Comparison of ENCODE assay signal across 21 cellular contexts in the genomic region with DNA sequence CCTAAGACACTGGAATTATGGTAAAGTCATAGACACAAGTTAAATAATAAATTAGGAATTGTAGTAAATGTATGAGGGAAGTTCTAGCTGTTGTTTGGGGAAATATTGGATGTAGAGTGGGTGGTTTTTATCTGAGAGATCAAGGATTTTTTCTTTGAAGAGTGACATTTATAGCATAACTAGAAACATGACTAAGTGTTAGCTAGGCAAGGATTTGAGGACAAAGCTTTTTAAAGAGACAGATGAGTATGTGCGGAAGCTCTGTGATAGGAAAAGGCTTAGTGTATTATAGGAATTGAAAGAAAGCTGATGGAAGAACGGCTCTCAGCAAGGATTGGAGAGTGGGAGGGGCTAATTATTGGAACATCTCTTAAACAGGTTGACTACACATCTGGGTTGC. TPM values are rescaled to one million over a fixed set of nuclear protein-coding genes. Genes with fewer than 3 reads are reported as not detected.
DNase-seq lines count a peak whose midpoint lies in the region; ATAC-seq, FAIRE-seq and TF ChIP-seq lines count a peak whose summit lies in the region.
"Had no signal": no experiment of that assay in that cellular context is flagged by ENCODE, and none has a peak within 500 bp of the region (broad histone marks: within the 10 kb centered on the region; RNA-seq: fewer than 3 reads in every experiment).

No MANE protein-coding gene starts in this region.

- H3K4me2 ChIP-seq in A549 (no peak overlapping the region), Loucy (ENCODE audit: low read depth, low read length, poor library complexity, severe bottlenecking) (peak overlapping the region; percentile 26), GM23338 (no peak overlapping the region)

- H3K9me2 ChIP-seq in Loucy (replicated peaks; ENCODE audit: low read depth, low read length) (no peaks in the 10 kb centered on the region), GM23338 (ENCODE audit: insufficient read depth) (no peaks in the 10 kb centered on the region)

- peak overlapping the region; percentile 27 for H3K9ac ChIP-seq in Loucy (ENCODE audit: low read depth, low read length, poor library complexity, severe bottlenecking)

- TF ChIP-seq EP300 in A549 (IDR thresholded peaks at IDR 0.05) (no peak), sigmoid colon (IDR thresholded peaks at IDR 0.05) (no peak)

- no peak overlapping the region for H3K4me3 Mint-ChIP-seq in GM23338
- H3K4me3 Mint-ChIP-seq in activated CD8-positive, alpha-beta T cell treated with anti-CD3 and anti-CD28 coated beads for 36 hours: no peak overlapping the region
- H3K4me3 Mint-ChIP-seq in activated CD4-positive, alpha-beta T cell treated with anti-CD3 and anti-CD28 coated beads, Interleukin-2, amount 10 ng/mL, durations not matched to agents 7 days and 5 days: no peak overlapping the region

- H3K36me3 ChIP-seq in Loucy (ENCODE audit: insufficient read depth, low read length) (no peaks in the 10 kb centered on the region), sigmoid colon (no peaks in the 10 kb centered on the region), GM23338 (ENCODE audit: insufficient read depth) (no peaks in the 10 kb centered on the region)

- H4K20me1 ChIP-seq in Loucy (ENCODE audit: insufficient read depth, low read length, poor library complexity, severe bottlenecking): no peaks in the 10 kb centered on the region
- no peaks in the 10 kb centered on the region for H4K20me1 ChIP-seq in GM23338 (replicated peaks; ENCODE audit: insufficient read depth)

- no peak for TF ChIP-seq RAD21 in A549 (conservative IDR thresholded peaks at IDR 0.05 in 1 of 2, IDR thresholded peaks at IDR 0.05 in 1 of 2)

- CTCF ChIA-PET in A549 (lab: Yijun Ruan, JAX): no interaction called here
- CTCF ChIA-PET in activated CD8-positive, alpha-beta T cell treated with anti-CD3 and anti-CD28 coated beads for 36 hours (lab: Charles Lee): no interaction called here
- CTCF ChIA-PET in activated CD4-positive, alpha-beta T cell treated with anti-CD3 and anti-CD28 coated beads, Interleukin-2, amount 10 ng/mL, durations not matched to agents 7 days and 5 days (lab: Charles Lee): no interaction called here

- H3K4me1 Mint-ChIP-seq in GM23338: no peaks in the 10 kb centered on the region
- no peaks in the 10 kb centered on the region for H3K4me1 Mint-ChIP-seq in activated CD8-positive, alpha-beta T cell treated with anti-CD3 and anti-CD28 coated beads for 36 hours (ENCODE audit: low read depth)
- H3K4me1 Mint-ChIP-seq in activated CD4-positive, alpha-beta T cell treated with anti-CD3 and anti-CD28 coated beads, Interleukin-2, amount 10 ng/mL, durations not matched to agents 7 days and 5 days: no peaks in the 10 kb centered on the region

- POLR2A ChIA-PET in A549 (lab: Yijun Ruan, JAX): no interaction called here
- POLR2A ChIA-PET in activated CD8-positive, alpha-beta T cell treated with anti-CD3 and anti-CD28 coated beads for 36 hours (lab: Charles Lee): no interaction called here
- POLR2A ChIA-PET in activated CD4-positive, alpha-beta T cell treated with anti-CD3 and anti-CD28 coated beads, Interleukin-2, amount 10 ng/mL, durations not matched to agents 7 days and 5 days (lab: Charles Lee): no interaction called here

- H3K79me2 ChIP-seq in Loucy (ENCODE audit: insufficient read depth, low read length): no peaks in the 10 kb centered on the region
- H3K79me2 ChIP-seq in GM23338 (replicated peaks; ENCODE audit: insufficient read depth): no peaks in the 10 kb centered on the region

- no peak for DNase-seq in A549 (ENCODE audit: low read depth in 1 of 2, low spot score in 1 of 2)
- DNase-seq in OCI-M1 (lab: John Stamatoyannopoulos, UW): peak; percentile 13
- DNase-seq in sigmoid colon: no peak
- DNase-seq in GM23338 (ENCODE audit: low spot score): no peak
- no peak for DNase-seq in activated CD8-positive, alpha-beta T cell treated with anti-CD3 and anti-CD28 coated beads for 36 hours
- no peak for DNase-seq in activated CD4-positive, alpha-beta T cell treated with anti-CD3 and anti-CD28 coated beads, Interleukin-2, amount 50 U/mL, for 1 hour
- no peak for DNase-seq in activated CD4-positive, alpha-beta T cell treated with anti-CD3 and anti-CD28 coated beads, Interleukin-2, amount 10 ng/mL, durations not matched to agents 7 days and 5 days
- DNase-seq: ACHN, AML-193, DND-41, GOT3, MM.1S, NCI-H1092 treated with DMSO at 0.1 percent for 48 hours, SHP77 treated with DMSO at 0.1 percent for 48 hours, T-helper 1 cell had no signal

- peak; percentile 54 for FAIRE-seq in A549 (lab: Jason Lieb, UNC)
- FAIRE-seq: G401.6, GM12878, GM18507, RCC 7860 had no signal

- WGBS in A549 (ENCODE audit: missing lambda C conversion rate): 45% methylated on average over 2 of the region's 2 CpGs
- WGBS in sigmoid colon, 2 donors: 48 to 49% methylated on average over 2 of the region's 2 CpGs

- H2AFZ ChIP-seq in Loucy (ENCODE audit: low read length) (peak overlapping the region; percentile 64; the same call in 1 of the 2 replicates), GM23338 (no peak overlapping the region; the same call in 1 of the 2 replicates)

- H3K4me3 ChIP-seq in A549: no peak overlapping the region
- no peak overlapping the region for H3K4me3 ChIP-seq in Loucy (ENCODE audit: low read length, poor library complexity, severe bottlenecking)
- peak overlapping the region in 1 of 4 donors; percentile 7 for H3K4me3 ChIP-seq in sigmoid colon
- no peak overlapping the region for H3K4me3 ChIP-seq in GM23338
- H3K4me3 ChIP-seq: GM12878 had no signal

- H3F3A ChIP-seq in Loucy (ENCODE audit: low read depth) (0 out of 2 replicates have a peak, but pooled peaks cover 9% of the 10 kb centered on the region), GM23338 (replicated peaks; ENCODE audit: low read depth) (no peaks in the 10 kb centered on the region)

- ATAC-seq in A549 (no peak), GM23338 (no peak)
- ATAC-seq in activated CD8-positive, alpha-beta T cell treated with anti-CD3 and anti-CD28 coated beads for 36 hours: no peak
- ATAC-seq: GM12878, SK-N-SH treated with all-trans-retinoic acid at 6 μM for 48 hours had no signal

- intact Hi-C loops in sigmoid colon (cut with DNase I): no loop called here
- intact Hi-C loops in activated CD8-positive, alpha-beta T cell treated with anti-CD3 and anti-CD28 coated beads for 36 hours (cut with micrococcal nuclease): no loop called here

- H3K9me3 ChIP-seq in A549 (no peaks in the 10 kb centered on the region), Loucy (ENCODE audit: insufficient read depth, low read depth, low read length) (no peaks in the 10 kb centered on the region), sigmoid colon (no peaks in the 10 kb centered on the region)

- H3K36me3 Mint-ChIP-seq in GM23338 (ENCODE audit: low read depth): no peaks in the 10 kb centered on the region
- H3K36me3 Mint-ChIP-seq in activated CD8-positive, alpha-beta T cell treated with anti-CD3 and anti-CD28 coated beads for 36 hours (ENCODE audit: low read depth): no peaks in the 10 kb centered on the region
- H3K36me3 Mint-ChIP-seq in activated CD4-positive, alpha-beta T cell treated with anti-CD3 and anti-CD28 coated beads, Interleukin-2, amount 10 ng/mL, durations not matched to agents 7 days and 5 days (ENCODE audit: low read depth): no peaks in the 10 kb centered on the region

- no peaks in the 10 kb centered on the region for H3K27me3 Mint-ChIP-seq in GM23338 (ENCODE audit: insufficient read depth, low read depth, poor library complexity)
- H3K27me3 Mint-ChIP-seq in activated CD8-positive, alpha-beta T cell treated with anti-CD3 and anti-CD28 coated beads for 36 hours: no peaks in the 10 kb centered on the region
- no peaks in the 10 kb centered on the region for H3K27me3 Mint-ChIP-seq in activated CD4-positive, alpha-beta T cell treated with anti-CD3 and anti-CD28 coated beads, Interleukin-2, amount 10 ng/mL, durations not matched to agents 7 days and 5 days

- no peak overlapping the region for H3K27ac ChIP-seq in A549
- H3K27ac ChIP-seq in sigmoid colon: peak overlapping the region; percentile 37 to 77 (median 68)
- H3K27ac ChIP-seq in GM23338 (ENCODE audit: low read depth): no peak overlapping the region

- H3K27ac Mint-ChIP-seq in GM23338: no peak overlapping the region
- H3K27ac Mint-ChIP-seq in activated CD8-positive, alpha-beta T cell treated with anti-CD3 and anti-CD28 coated beads for 36 hours: no peak overlapping the region
- no peak overlapping the region for H3K27ac Mint-ChIP-seq in activated CD4-positive, alpha-beta T cell treated with anti-CD3 and anti-CD28 coated beads, Interleukin-2, amount 10 ng/mL, durations not matched to agents 7 days and 5 days

- TF ChIP-seq CTCF in A549 (IDR thresholded peaks at IDR 0.05): no peak
- no peak for TF ChIP-seq CTCF in Loucy (conservative IDR thresholded peaks at IDR 0.05; ENCODE audit: low read length)
- TF ChIP-seq CTCF in sigmoid colon (IDR thresholded peaks at IDR 0.05): no peak
- no peak for TF ChIP-seq CTCF in GM23338 (conservative IDR thresholded peaks at IDR 0.05; ENCODE audit: low read depth in 2 of 2)
- TF ChIP-seq CTCF in activated CD8-positive, alpha-beta T cell treated with anti-CD3 and anti-CD28 coated beads for 36 hours (IDR thresholded peaks at IDR 0.05): no peak

- H3K27me3 ChIP-seq in Loucy (ENCODE audit: insufficient read depth, low read length, poor library complexity, severe bottlenecking) (no peaks in the 10 kb centered on the region), sigmoid colon (no peaks in the 10 kb centered on the region), GM23338 (ENCODE audit: insufficient read depth) (no peaks in the 10 kb centered on the region)

- H3K4me1 ChIP-seq in A549: no peaks in the 10 kb centered on the region
- H3K4me1 ChIP-seq in Loucy (ENCODE audit: insufficient read depth, low read length, poor library complexity, severe bottlenecking): peaks cover 47% of the 10 kb centered on the region
- peaks cover 0 to 69% (median 32%) of the 10 kb centered on the region in 4 donors for H3K4me1 ChIP-seq in sigmoid colon
- no peaks in the 10 kb centered on the region for H3K4me1 ChIP-seq in GM23338 (ENCODE audit: insufficient read depth)

- no peak for TF ChIP-seq POLR2A in A549 (IDR thresholded peaks at IDR 0.05; ENCODE audit: low read length)
- no peak for TF ChIP-seq POLR2A in sigmoid colon (IDR thresholded peaks at IDR 0.05)

- H3K9me3 Mint-ChIP-seq in GM23338: no peaks in the 10 kb centered on the region
- no peaks in the 10 kb centered on the region for H3K9me3 Mint-ChIP-seq in activated CD8-positive, alpha-beta T cell treated with anti-CD3 and anti-CD28 coated beads for 36 hours
- no peaks in the 10 kb centered on the region for H3K9me3 Mint-ChIP-seq in activated CD4-positive, alpha-beta T cell treated with anti-CD3 and anti-CD28 coated beads, Interleukin-2, amount 10 ng/mL, durations not matched to agents 7 days and 5 days

RNA-seq across cellular contexts. Expression of gene PDZRN4, which starts 24.5 kb away (rescaled TPM):
- polyA plus RNA-seq in A549 (2011; rRNA removed) (0.03 and 0.04 TPM in 2 replicates), A549 (2017; fragmentation: RNase III; extraction: RNeasy Plus Mini Kit Qiagen cat#74134 plus additional on column Dnase treatment) (0.03 TPM in 1 of 3 replicates, not detected in the others), sigmoid colon (1 to 10 TPM in 2 of 3 donors, under 1 TPM in 1; 0.23 to 1.8 (median 1.7) TPM), GM23338 (2016; fragmentation: Nextera tagmentation; extraction: Ambion mirVana) (not detected in 2 replicates)
- not detected in 2 replicates for polyA plus RNA-seq in A549 (2012; cell fraction: cytosol; rRNA removed)
- polyA plus RNA-seq in A549 (2012; cell fraction: nucleus; rRNA removed): 0.01 and 0.04 TPM in 2 replicates
- polyA minus RNA-seq in A549 (2011; rRNA and poly(A)+ RNA removed): not detected in 2 replicates
- 10 to 100 TPM; 71.5 to 98.1 (median 87.7) TPM for total RNA-seq in sigmoid colon
- 0.90 TPM in 1 of 2 replicates, not detected in the other for total RNA-seq in GM23338 (2014; rRNA removed; shearing (Covaris generic))
- not detected for total RNA-seq in activated CD8-positive, alpha-beta T cell treated with anti-CD3 and anti-CD28 coated beads for 36 hours
- total RNA-seq in activated CD4-positive, alpha-beta T cell treated with anti-CD3 and anti-CD28 coated beads, Interleukin-2, amount 10 ng/mL, durations not matched to agents 7 days and 5 days: not detected
- total RNA-seq: GM12878 had no signal

Comparison
In these comparisons a context has a peak if more than half of its experiments do, and no peak if none do; other contexts are left out.
1. H3K27ac ChIP-seq: peak in sigmoid colon (4 of 4); none in A549 (0 of 2) and GM23338 (single experiment).
2. RNA of gene PDZRN4, which starts 24.5 kb away (total RNA-seq): 71.5 to 98.1 TPM in sigmoid colon; 0.90 TPM in GM23338, not detected in activated CD8-positive, alpha-beta T cell treated with anti-CD3 and anti-CD28 coated beads for 36 hours and not detected in activated CD4-positive, alpha-beta T cell treated with anti-CD3 and anti-CD28 coated beads, Interleukin-2, amount 10 ng/mL, durations not matched to agents 7 days and 5 days; every median in the first group is over 10 times any median in the second.